Comparison of ENCODE assay signal across 26 cellular contexts in genomic region chr21:37237346-37237745, GRCh38. TPM values are rescaled to one million over a fixed set of nuclear protein-coding genes. Genes with fewer than 3 reads are reported as not detected.
DNase-seq lines count a peak whose midpoint lies in the region; ATAC-seq, FAIRE-seq and TF ChIP-seq lines count a peak whose summit lies in the region.
"Had no signal": no experiment of that assay in that cellular context is flagged by ENCODE, and none has a peak within 500 bp of the region (broad histone marks: within the 10 kb centered on the region; RNA-seq: fewer than 3 reads in every experiment).

No MANE protein-coding gene starts in this region.

- no peak for TF ChIP-seq POLR2A in HepG2 (IDR thresholded peaks at IDR 0.05; ENCODE audit: insufficient read depth in 1 of 2, low read depth in 2 of 2, low read length in 2 of 2)

- intact Hi-C loops in activated CD4-positive, alpha-beta T cell treated with anti-CD3 and anti-CD28 coated beads for 36 hours (cut with DNase I, micrococcal nuclease): no loop called here
- intact Hi-C loops in CD4-positive, alpha-beta T cell (cut with DNase I, micrococcal nuclease): no loop called here
- intact Hi-C loops in HepG2 (cut with micrococcal nuclease; ENCODE audit: unreplicated experiment): no loop called here

- no peak overlapping the region for H3K4me2 ChIP-seq in HepG2 (ENCODE audit: low read depth, low read length)
- H3K4me2 ChIP-seq: SK-N-SH had no signal

- peaks cover 3% of the 10 kb centered on the region for H3K79me2 ChIP-seq in HepG2 (ENCODE audit: insufficient read depth, low read length)

- no peak overlapping the region for H2AFZ ChIP-seq in HepG2 (ENCODE audit: low read length)

- H3K4me1 Mint-ChIP-seq in activated CD4-positive, alpha-beta T cell treated with anti-CD3 and anti-CD28 coated beads for 36 hours: peaks cover 17% of the 10 kb centered on the region
- H3K4me1 Mint-ChIP-seq in CD4-positive, alpha-beta T cell (ENCODE audit: low read depth): peaks cover 26% of the 10 kb centered on the region
- H3K4me1 Mint-ChIP-seq in activated T-helper 17 cell treated with anti-CD3 and anti-CD28 coated beads, Interleukin-2, amount 50 U/mL, for 72 hours: peaks cover 10% of the 10 kb centered on the region
- peaks cover 48 to 64% of the 10 kb centered on the region in 2 donors for H3K4me1 Mint-ChIP-seq in immature natural killer cell

- H3K27ac ChIP-seq in CD4-positive, alpha-beta T cell (ENCODE audit: low read depth, low read length): no peak overlapping the region
- H3K27ac ChIP-seq in HepG2 (ENCODE audit: extremely low read length, insufficient read depth, low read length): no peak overlapping the region
- H3K27ac ChIP-seq: ovary, right atrium auricular region, RWPE1 had no signal

- peaks cover 39% of the 10 kb centered on the region for H3K36me3 Mint-ChIP-seq in activated CD4-positive, alpha-beta T cell treated with anti-CD3 and anti-CD28 coated beads for 36 hours (ENCODE audit: low read depth)
- peaks cover 80% of the 10 kb centered on the region for H3K36me3 Mint-ChIP-seq in CD4-positive, alpha-beta T cell (ENCODE audit: low read depth)
- peaks cover 77% of the 10 kb centered on the region for H3K36me3 Mint-ChIP-seq in activated T-helper 17 cell treated with anti-CD3 and anti-CD28 coated beads, Interleukin-2, amount 50 U/mL, for 72 hours (ENCODE audit: low read depth)
- H3K36me3 Mint-ChIP-seq in immature natural killer cell: peaks cover 7 to 25% (median 16%) of the 10 kb centered on the region in 3 donors

- H3K9me3 ChIP-seq in CD4-positive, alpha-beta T cell (ENCODE audit: control insufficient read depth, low read length): no peaks in the 10 kb centered on the region
- H3K9me3 ChIP-seq in HepG2 (ENCODE audit: low read length): no peaks in the 10 kb centered on the region
- H3K9me3 ChIP-seq: Caco-2, ovary, right atrium auricular region, SK-N-SH had no signal

- 96% methylated on average over 2 of the region's 2 CpGs for WGBS in HepG2 (ENCODE audit: low lambda C conversion rate)

- no peaks in the 10 kb centered on the region for H3K27me3 ChIP-seq in CD4-positive, alpha-beta T cell (ENCODE audit: control insufficient read depth, insufficient read depth, low read length)
- no peaks in the 10 kb centered on the region for H3K27me3 ChIP-seq in HepG2 (ENCODE audit: control insufficient read depth in 1 of 2, insufficient read depth in 2 of 2, low read length in 2 of 2)
- H3K27me3 ChIP-seq: ovary, right atrium auricular region had no signal

- no TSS peak for BruUV-seq in HepG2 (replicated peaks; lab: Mats Ljungman, UMichigan)

- peaks cover 4 to 61% of the 10 kb centered on the region in 2 experiments; a peak in 4 of 5 replicates for H3K36me3 ChIP-seq in HepG2 (replicated peaks in 1 of 2; ENCODE audit: control insufficient read depth in 1 of 2, insufficient read depth in 2 of 2, low read length in 2 of 2)
- H3K36me3 ChIP-seq: ovary had no signal

- TF ChIP-seq RAD21 in HepG2 (CRISPR knock-in tag; IDR thresholded peaks at IDR 0.05): no peak

- H3K4me3 ChIP-seq in HepG2 (replicated peaks in 1 of 3; ENCODE audit: insufficient read depth in 1 of 3, low read depth in 2 of 3, low read length in 3 of 3): no peak overlapping the region
- H3K4me3 ChIP-seq: ovary, right atrium auricular region had no signal

- H3K9ac ChIP-seq in HepG2 (ENCODE audit: insufficient read depth, low read depth, low read length): no peak overlapping the region
- H3K9ac ChIP-seq: SK-N-SH had no signal

- no peak overlapping the region for H3K4me3 Mint-ChIP-seq in activated CD4-positive, alpha-beta T cell treated with anti-CD3 and anti-CD28 coated beads for 36 hours
- H3K4me3 Mint-ChIP-seq in CD4-positive, alpha-beta T cell: no peak overlapping the region
- no peak overlapping the region for H3K4me3 Mint-ChIP-seq in activated T-helper 17 cell treated with anti-CD3 and anti-CD28 coated beads, Interleukin-2, amount 50 U/mL, for 72 hours
- H3K4me3 Mint-ChIP-seq in immature natural killer cell: peak overlapping the region in 3 of 5 donors; percentile 10 to 59 (median 18)
- H3K4me3 Mint-ChIP-seq: type B pancreatic cell had no signal

- CTCF ChIA-PET in activated CD4-positive, alpha-beta T cell treated with anti-CD3 and anti-CD28 coated beads for 36 hours (lab: Charles Lee): interaction anchor here (0.6 kb wide), 1 partner anchor 1516 kb away, joined by 3 read pairs; no protein-coding TSS in a partner anchor
- CTCF ChIA-PET in CD4-positive, alpha-beta T cell (lab: Charles Lee): no interaction called here
- CTCF ChIA-PET in HepG2 (lab: Yijun Ruan, JAX; ENCODE audit: low intra/inter-chr PET ratio, low total read pairs): no interaction called here

- in situ Hi-C loops in HepG2 (cut with HindIII; ENCODE audit: extremely low pct_ligation_motif_present, low pct_unique_long_range_greater_than_20kb): no loop called here

- POLR2A ChIA-PET in activated CD4-positive, alpha-beta T cell treated with anti-CD3 and anti-CD28 coated beads for 36 hours (lab: Charles Lee): no interaction called here
- POLR2A ChIA-PET in CD4-positive, alpha-beta T cell (lab: Charles Lee): no interaction called here
- POLR2A ChIA-PET in HepG2 (lab: Yijun Ruan, JAX): no interaction called here

- H3K27ac Mint-ChIP-seq in activated CD4-positive, alpha-beta T cell treated with anti-CD3 and anti-CD28 coated beads for 36 hours: peak overlapping the region; percentile 59
- peak overlapping the region; percentile 69 for H3K27ac Mint-ChIP-seq in CD4-positive, alpha-beta T cell
- H3K27ac Mint-ChIP-seq in activated T-helper 17 cell treated with anti-CD3 and anti-CD28 coated beads, Interleukin-2, amount 50 U/mL, for 72 hours: peak overlapping the region; percentile 65
- H3K27ac Mint-ChIP-seq in immature natural killer cell: peak overlapping the region; percentile 84 to 93 (median 88)
- H3K27ac Mint-ChIP-seq: type B pancreatic cell had no signal

- H3K27me3 Mint-ChIP-seq in activated CD4-positive, alpha-beta T cell treated with anti-CD3 and anti-CD28 coated beads for 36 hours: no peaks in the 10 kb centered on the region
- no peaks in the 10 kb centered on the region for H3K27me3 Mint-ChIP-seq in CD4-positive, alpha-beta T cell
- H3K27me3 Mint-ChIP-seq in activated T-helper 17 cell treated with anti-CD3 and anti-CD28 coated beads, Interleukin-2, amount 50 U/mL, for 72 hours: no peaks in the 10 kb centered on the region
- no peaks in the 10 kb centered on the region for H3K27me3 Mint-ChIP-seq in immature natural killer cell (ENCODE audit: low read depth in 3 of 3)
- H3K27me3 Mint-ChIP-seq: type B pancreatic cell had no signal

- TF ChIP-seq EP300 in HepG2 (IDR thresholded peaks at IDR 0.05; ENCODE audit: low read depth in 2 of 2, low read length in 2 of 2): no peak
- TF ChIP-seq EP300 in HepG2 (CRISPR knock-in tag; IDR thresholded peaks at IDR 0.05; ENCODE audit: borderline replicate concordance): no peak

- H4K20me1 ChIP-seq in HepG2 (ENCODE audit: insufficient read depth, low read length): no peaks in the 10 kb centered on the region

- ATAC-seq in activated CD4-positive, alpha-beta T cell treated with anti-CD3 and anti-CD28 coated beads for 36 hours: no peak
- no peak for ATAC-seq in CD4-positive, alpha-beta T cell (ENCODE audit: poor library complexity)
- ATAC-seq in activated T-helper 17 cell treated with anti-CD3 and anti-CD28 coated beads, Interleukin-2, amount 50 U/mL, for 72 hours (replicated peaks): no peak
- no peak for ATAC-seq in HepG2
- ATAC-seq: HCT116 had no signal

- DNase-seq in activated CD4-positive, alpha-beta T cell treated with anti-CD3 and anti-CD28 coated beads for 36 hours: no peak
- no peak for DNase-seq in activated CD4-positive, alpha-beta T cell treated with anti-CD3 and anti-CD28 coated beads for 48 hours
- DNase-seq in CD4-positive, alpha-beta T cell: no peak
- DNase-seq in immature natural killer cell (no peak), NCI-H2107 treated with DMSO at 0.1 percent for 48 hours (lab: John Stamatoyannopoulos, UW; ENCODE audit: unreplicated experiment) (no peak), HepG2 (ENCODE audit: low spot score) (no peak)
- no peak for DNase-seq in effector CD4-positive, alpha-beta T cell
- DNase-seq: activated CD4-positive, CD25-positive, alpha-beta regulatory T cell; activated gamma-delta T cell treated with Interleukin-2 at 50 U/mL for 16 hours; AML-193; Caco-2; effector memory CD4-positive, alpha-beta T cell; NCI-H1436 treated with DMSO at 0.1 percent for 48 hours; NCI-H2171 treated with DMSO at 0.1 percent for 48 hours; NCI-H526; ovary; SK-N-SH; stimulated activated CD4-positive, alpha-beta T cell treated with anti-CD3 and anti-CD28 coated beads, Interleukin-12 subunit alpha, Interleukin-12 subunit beta, amount 100 ng/mL, for 4 hours; stimulated activated CD4-positive, alpha-beta T cell treated with anti-CD3 and anti-CD28 coated beads, Interleukin-4, amount 100 ng/mL, for 4 hours; T1000 had no signal

- no peak for TF ChIP-seq CTCF in CD4-positive, alpha-beta T cell (IDR thresholded peaks at IDR 0.05)
- TF ChIP-seq CTCF in HepG2 (CRISPR knock-in tag; IDR thresholded peaks at IDR 0.05): no peak

- no peak for FAIRE-seq in HepG2 (lab: Jason Lieb, UNC)
- FAIRE-seq: GM19239 had no signal

- H3K4me1 ChIP-seq in HepG2 (ENCODE audit: insufficient read depth, low read length): no peaks in the 10 kb centered on the region
- H3K4me1 ChIP-seq: Caco-2, right atrium auricular region had no signal

- no peaks in the 10 kb centered on the region for H3K9me3 Mint-ChIP-seq in activated CD4-positive, alpha-beta T cell treated with anti-CD3 and anti-CD28 coated beads for 36 hours (ENCODE audit: low read depth)
- H3K9me3 Mint-ChIP-seq in CD4-positive, alpha-beta T cell: no peaks in the 10 kb centered on the region
- no peaks in the 10 kb centered on the region for H3K9me3 Mint-ChIP-seq in activated T-helper 17 cell treated with anti-CD3 and anti-CD28 coated beads, Interleukin-2, amount 50 U/mL, for 72 hours
- H3K9me3 Mint-ChIP-seq in immature natural killer cell: no peaks in the 10 kb centered on the region
- H3K9me3 Mint-ChIP-seq: type B pancreatic cell had no signal

RNA-seq across cellular contexts. Expression of gene VPS26C, which starts 29.8 kb away (rescaled TPM):
- 10 to 100 TPM; 54.8 to 61.7 TPM for total RNA-seq in activated CD4-positive, alpha-beta T cell treated with anti-CD3 and anti-CD28 coated beads for 36 hours
- 10 to 100 TPM; 31.8 to 36.0 TPM for total RNA-seq in CD4-positive, alpha-beta T cell
- total RNA-seq in activated T-helper 17 cell treated with anti-CD3 and anti-CD28 coated beads, Interleukin-2, amount 50 U/mL, for 72 hours: 10 to 100 TPM; 72.1 to 78.5 TPM
- polyA plus RNA-seq in immature natural killer cell (10 to 100 TPM; 67.7 to 95.1 (median 90.8) TPM), HepG2 (2011; rRNA removed) (30.3 and 33.0 TPM in 2 replicates)
- 39.7 and 54.6 TPM in 2 replicates for total RNA-seq in HepG2 (2016; rRNA removed; fragmentation: Illumina TruSeq; extraction: Trizol)
- 13.7 and 15.5 TPM in 2 replicates for total RNA-seq in HepG2 (2016; cell fraction: cytosol; rRNA removed; fragmentation: Illumina TruSeq; extraction: Trizol; ENCODE audit: low read depth)
- 42.0 and 53.2 TPM in 2 replicates for total RNA-seq in HepG2 (2016; cell fraction: insoluble cytoplasmic fraction; rRNA removed; fragmentation: Illumina TruSeq; extraction: Trizol)
- total RNA-seq in HepG2 (2016; cell fraction: membrane; rRNA removed; fragmentation: Illumina TruSeq; extraction: Trizol): 29.4 and 31.5 TPM in 2 replicates
- total RNA-seq in HepG2 (2016; cell fraction: nucleus; rRNA removed; fragmentation: Illumina TruSeq; extraction: Trizol): 24.9 and 25.4 TPM in 2 replicates
- polyA plus RNA-seq in HepG2 (2011; cell fraction: cytosol; rRNA removed): 29.6 and 33.2 TPM in 2 replicates
- 22.0 and 27.5 TPM in 2 replicates for polyA plus RNA-seq in HepG2 (2011; cell fraction: nucleus; rRNA removed)
- polyA plus RNA-seq in HepG2 (2012): 26.9 and 29.8 TPM in 2 replicates
- polyA plus RNA-seq in HepG2 (2016; cell fraction: cytosol; fragmentation: Illumina TruSeq; extraction: Trizol; ENCODE audit: low read depth): 13.6 and 14.5 TPM in 2 replicates
- 50.1 and 51.4 TPM in 2 replicates for polyA plus RNA-seq in HepG2 (2016; cell fraction: insoluble cytoplasmic fraction; fragmentation: Illumina TruSeq; extraction: Trizol; ENCODE audit: low read depth)
- 23.9 and 24.7 TPM in 2 replicates for polyA plus RNA-seq in HepG2 (2016; cell fraction: membrane; fragmentation: Illumina TruSeq; extraction: Trizol; ENCODE audit: low read depth)
- 25.4 and 29.7 TPM in 2 replicates for polyA plus RNA-seq in HepG2 (2016; cell fraction: nucleus; fragmentation: Illumina TruSeq; extraction: Trizol; ENCODE audit: insufficient read depth, low read depth)
- polyA minus RNA-seq in HepG2 (2011; rRNA and poly(A)+ RNA removed; ENCODE audit: low replicate concordance): 23.9 and 31.1 TPM in 2 replicates
- polyA minus RNA-seq in HepG2 (2011; cell fraction: cytosol; rRNA and poly(A)+ RNA removed): 21.5 and 24.4 TPM in 2 replicates
- 38.5 and 44.3 TPM in 2 replicates for polyA minus RNA-seq in HepG2 (2011; cell fraction: nucleus; rRNA and poly(A)+ RNA removed)

Comparison
In these comparisons a context has a peak if more than half of its experiments do, and no peak if none do; other contexts are left out.
1. H3K4me3 Mint-ChIP-seq: peak in immature natural killer cell (3 of 5); none in activated CD4-positive, alpha-beta T cell treated with anti-CD3 and anti-CD28 coated beads for 36 hours (single experiment), CD4-positive, alpha-beta T cell (single experiment) and activated T-helper 17 cell treated with anti-CD3 and anti-CD28 coated beads, Interleukin-2, amount 50 U/mL, for 72 hours (single experiment).
2. Peak in every context shown above with its lines, with median percentiles within 50 percentile points of each other: H3K27ac Mint-ChIP-seq.